Comparison of ENCODE assay signal across 1 cellular context in the genomic region with DNA sequence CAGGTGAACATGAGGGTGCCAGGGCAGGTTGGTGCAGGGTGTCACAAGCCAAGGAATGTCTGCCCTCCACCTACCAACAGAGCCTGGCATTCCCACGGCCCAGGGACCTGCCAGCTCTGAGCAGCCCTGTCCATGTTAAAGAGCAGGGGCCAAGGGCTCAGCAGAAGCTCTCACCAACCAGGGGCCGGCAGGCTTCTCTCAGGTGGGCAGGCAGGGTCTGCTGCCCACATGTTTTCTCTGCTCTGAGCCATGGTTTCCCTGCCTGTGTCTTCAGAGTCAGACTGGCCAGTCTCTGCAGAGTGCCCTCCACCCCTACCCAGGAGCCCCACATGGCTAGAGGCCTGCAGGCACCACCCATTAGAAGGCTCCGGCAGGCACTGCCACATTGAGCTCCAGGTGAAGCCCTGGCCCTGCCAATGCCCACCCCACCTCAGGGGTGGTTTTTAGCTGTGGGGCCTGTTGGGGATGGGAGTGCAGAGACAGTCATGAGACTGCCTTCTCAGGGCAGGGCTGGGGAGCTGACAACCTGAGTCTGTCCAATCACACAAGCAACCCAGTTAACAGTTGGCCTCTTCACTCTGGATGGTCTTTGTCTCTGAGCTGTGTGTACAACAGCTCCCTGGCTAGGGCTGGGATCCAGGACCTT.
TF ChIP-seq lines count a peak whose summit lies in the region.

No MANE protein-coding gene starts in this region.

TF ChIP-seq in K562, 482 proteins besides CTCF, POLR2A, EP300 and RAD21 (continued from another document and continues in another):
- TF ChIP-seq, protein P1, sequence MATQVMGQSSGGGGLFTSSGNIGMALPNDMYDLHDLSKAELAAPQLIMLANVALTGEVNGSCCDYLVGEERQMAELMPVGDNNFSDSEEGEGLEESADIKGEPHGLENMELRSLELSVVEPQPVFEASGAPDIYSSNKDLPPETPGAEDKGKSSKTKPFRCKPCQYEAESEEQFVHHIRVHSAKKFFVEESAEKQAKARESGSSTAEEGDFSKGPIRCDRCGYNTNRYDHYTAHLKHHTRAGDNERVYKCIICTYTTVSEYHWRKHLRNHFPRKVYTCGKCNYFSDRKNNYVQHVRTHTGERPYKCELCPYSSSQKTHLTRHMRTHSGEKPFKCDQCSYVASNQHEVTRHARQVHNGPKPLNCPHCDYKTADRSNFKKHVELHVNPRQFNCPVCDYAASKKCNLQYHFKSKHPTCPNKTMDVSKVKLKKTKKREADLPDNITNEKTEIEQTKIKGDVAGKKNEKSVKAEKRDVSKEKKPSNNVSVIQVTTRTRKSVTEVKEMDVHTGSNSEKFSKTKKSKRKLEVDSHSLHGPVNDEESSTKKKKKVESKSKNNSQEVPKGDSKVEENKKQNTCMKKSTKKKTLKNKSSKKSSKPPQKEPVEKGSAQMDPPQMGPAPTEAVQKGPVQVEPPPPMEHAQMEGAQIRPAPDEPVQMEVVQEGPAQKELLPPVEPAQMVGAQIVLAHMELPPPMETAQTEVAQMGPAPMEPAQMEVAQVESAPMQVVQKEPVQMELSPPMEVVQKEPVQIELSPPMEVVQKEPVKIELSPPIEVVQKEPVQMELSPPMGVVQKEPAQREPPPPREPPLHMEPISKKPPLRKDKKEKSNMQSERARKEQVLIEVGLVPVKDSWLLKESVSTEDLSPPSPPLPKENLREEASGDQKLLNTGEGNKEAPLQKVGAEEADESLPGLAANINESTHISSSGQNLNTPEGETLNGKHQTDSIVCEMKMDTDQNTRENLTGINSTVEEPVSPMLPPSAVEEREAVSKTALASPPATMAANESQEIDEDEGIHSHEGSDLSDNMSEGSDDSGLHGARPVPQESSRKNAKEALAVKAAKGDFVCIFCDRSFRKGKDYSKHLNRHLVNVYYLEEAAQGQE (CRISPR knock-in tag; IDR thresholded peaks at IDR 0.05; ENCODE audit: low read depth) = peak; percentile 61; the same call in 1 of the 2 replicates
- TF ChIP-seq CBX5 (IDR thresholded peaks at IDR 0.05; ENCODE audit: borderline replicate concordance, low read depth) (no peak), RBM14 (IDR thresholded peaks at IDR 0.05; ENCODE audit: borderline replicate concordance, insufficient read depth, low read depth, low read length) (no peak), ZNF316 (IDR thresholded peaks at IDR 0.05) (no peak), TAF7 (tag; IDR thresholded peaks at IDR 0.05) (peak; percentile 12; the same call in 1 of the 2 replicates), NR2F6 (CRISPR knock-in tag; IDR thresholded peaks at IDR 0.05) (no peak), ILF3 (IDR thresholded peaks at IDR 0.05; ENCODE audit: borderline replicate concordance) (no peak), RBM17 (IDR thresholded peaks at IDR 0.05; ENCODE audit: borderline replicate concordance, low read depth, low read length) (no peak), HDAC8 (tag; IDR thresholded peaks at IDR 0.05) (0 out of 2 replicates have a peak, but pooled peaks have one; percentile 21), TOE1 (IDR thresholded peaks at IDR 0.05; ENCODE audit: borderline replicate concordance) (no peak), TOE1 (CRISPR knock-in tag; IDR thresholded peaks at IDR 0.05; ENCODE audit: borderline replicate concordance, low read depth) (no peak), ZNF175 (CRISPR knock-in tag; IDR thresholded peaks at IDR 0.05; ENCODE audit: low read depth) (peak; percentile 77; the same call in 1 of the 2 replicates), POU5F1 (IDR thresholded peaks at IDR 0.05; ENCODE audit: borderline replicate concordance, low read depth, low read length, partially characterized antibody) (no peak), PTRF (tag; IDR thresholded peaks at IDR 0.05) (peak; percentile 48; the same call in 1 of the 2 replicates), GTF2A2 (tag; IDR thresholded peaks at IDR 0.05) (peak; percentile 51; the same call in 1 of the 2 replicates), CBFA2T2 (conservative IDR thresholded peaks at IDR 0.05) (no peak), RBM15 (IDR thresholded peaks at IDR 0.05; ENCODE audit: insufficient read depth, low read length) (no peak), SMARCA4 (IDR thresholded peaks at IDR 0.05) (no peak), EGR1 (conservative IDR thresholded peaks at IDR 0.05) (no peak), SMAD2 (IDR thresholded peaks at IDR 0.05; ENCODE audit: low read depth, low read length) (no peak)
- TF ChIP-seq, protein P2, sequence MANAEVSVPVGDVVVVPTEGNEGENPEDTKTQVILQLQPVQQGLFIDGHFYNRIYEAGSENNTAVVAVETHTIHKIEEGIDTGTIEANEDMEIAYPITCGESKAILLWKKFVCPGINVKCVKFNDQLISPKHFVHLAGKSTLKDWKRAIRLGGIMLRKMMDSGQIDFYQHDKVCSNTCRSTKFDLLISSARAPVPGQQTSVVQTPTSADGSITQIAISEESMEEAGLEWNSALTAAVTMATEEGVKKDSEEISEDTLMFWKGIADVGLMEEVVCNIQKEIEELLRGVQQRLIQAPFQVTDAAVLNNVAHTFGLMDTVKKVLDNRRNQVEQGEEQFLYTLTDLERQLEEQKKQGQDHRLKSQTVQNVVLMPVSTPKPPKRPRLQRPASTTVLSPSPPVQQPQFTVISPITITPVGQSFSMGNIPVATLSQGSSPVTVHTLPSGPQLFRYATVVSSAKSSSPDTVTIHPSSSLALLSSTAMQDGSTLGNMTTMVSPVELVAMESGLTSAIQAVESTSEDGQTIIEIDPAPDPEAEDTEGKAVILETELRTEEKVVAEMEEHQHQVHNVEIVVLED (CRISPR knock-in tag; IDR thresholded peaks at IDR 0.05) = 0 out of 2 replicates have a peak, but pooled peaks have one; percentile 16
- TF ChIP-seq, protein P3, sequence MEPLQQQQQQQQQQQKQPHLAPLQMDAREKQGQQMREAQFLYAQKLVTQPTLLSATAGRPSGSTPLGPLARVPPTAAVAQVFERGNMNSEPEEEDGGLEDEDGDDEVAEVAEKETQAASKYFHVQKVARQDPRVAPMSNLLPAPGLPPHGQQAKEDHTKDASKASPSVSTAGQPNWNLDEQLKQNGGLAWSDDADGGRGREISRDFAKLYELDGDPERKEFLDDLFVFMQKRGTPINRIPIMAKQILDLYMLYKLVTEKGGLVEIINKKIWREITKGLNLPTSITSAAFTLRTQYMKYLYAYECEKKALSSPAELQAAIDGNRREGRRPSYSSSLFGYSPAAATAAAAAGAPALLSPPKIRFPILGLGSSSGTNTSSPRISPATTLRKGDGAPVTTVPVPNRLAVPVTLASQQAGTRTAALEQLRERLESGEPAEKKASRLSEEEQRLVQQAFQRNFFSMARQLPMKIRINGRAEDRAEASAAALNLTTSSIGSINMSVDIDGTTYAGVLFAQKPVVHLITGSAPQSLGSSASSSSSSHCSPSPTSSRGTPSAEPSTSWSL (CRISPR knock-in tag; IDR thresholded peaks at IDR 0.05; ENCODE audit: borderline replicate concordance) = peak; percentile 67; the same call in 1 of the 2 replicates
- TF ChIP-seq, protein P4, sequence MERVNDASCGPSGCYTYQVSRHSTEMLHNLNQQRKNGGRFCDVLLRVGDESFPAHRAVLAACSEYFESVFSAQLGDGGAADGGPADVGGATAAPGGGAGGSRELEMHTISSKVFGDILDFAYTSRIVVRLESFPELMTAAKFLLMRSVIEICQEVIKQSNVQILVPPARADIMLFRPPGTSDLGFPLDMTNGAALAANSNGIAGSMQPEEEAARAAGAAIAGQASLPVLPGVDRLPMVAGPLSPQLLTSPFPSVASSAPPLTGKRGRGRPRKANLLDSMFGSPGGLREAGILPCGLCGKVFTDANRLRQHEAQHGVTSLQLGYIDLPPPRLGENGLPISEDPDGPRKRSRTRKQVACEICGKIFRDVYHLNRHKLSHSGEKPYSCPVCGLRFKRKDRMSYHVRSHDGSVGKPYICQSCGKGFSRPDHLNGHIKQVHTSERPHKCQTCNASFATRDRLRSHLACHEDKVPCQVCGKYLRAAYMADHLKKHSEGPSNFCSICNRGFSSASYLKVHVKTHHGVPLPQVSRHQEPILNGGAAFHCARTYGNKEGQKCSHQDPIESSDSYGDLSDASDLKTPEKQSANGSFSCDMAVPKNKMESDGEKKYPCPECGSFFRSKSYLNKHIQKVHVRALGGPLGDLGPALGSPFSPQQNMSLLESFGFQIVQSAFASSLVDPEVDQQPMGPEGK (CRISPR knock-in tag; IDR thresholded peaks at IDR 0.05; ENCODE audit: borderline replicate concordance) = 0 out of 2 replicates have a peak, but pooled peaks have one; percentile 65
- TF ChIP-seq, protein P5, sequence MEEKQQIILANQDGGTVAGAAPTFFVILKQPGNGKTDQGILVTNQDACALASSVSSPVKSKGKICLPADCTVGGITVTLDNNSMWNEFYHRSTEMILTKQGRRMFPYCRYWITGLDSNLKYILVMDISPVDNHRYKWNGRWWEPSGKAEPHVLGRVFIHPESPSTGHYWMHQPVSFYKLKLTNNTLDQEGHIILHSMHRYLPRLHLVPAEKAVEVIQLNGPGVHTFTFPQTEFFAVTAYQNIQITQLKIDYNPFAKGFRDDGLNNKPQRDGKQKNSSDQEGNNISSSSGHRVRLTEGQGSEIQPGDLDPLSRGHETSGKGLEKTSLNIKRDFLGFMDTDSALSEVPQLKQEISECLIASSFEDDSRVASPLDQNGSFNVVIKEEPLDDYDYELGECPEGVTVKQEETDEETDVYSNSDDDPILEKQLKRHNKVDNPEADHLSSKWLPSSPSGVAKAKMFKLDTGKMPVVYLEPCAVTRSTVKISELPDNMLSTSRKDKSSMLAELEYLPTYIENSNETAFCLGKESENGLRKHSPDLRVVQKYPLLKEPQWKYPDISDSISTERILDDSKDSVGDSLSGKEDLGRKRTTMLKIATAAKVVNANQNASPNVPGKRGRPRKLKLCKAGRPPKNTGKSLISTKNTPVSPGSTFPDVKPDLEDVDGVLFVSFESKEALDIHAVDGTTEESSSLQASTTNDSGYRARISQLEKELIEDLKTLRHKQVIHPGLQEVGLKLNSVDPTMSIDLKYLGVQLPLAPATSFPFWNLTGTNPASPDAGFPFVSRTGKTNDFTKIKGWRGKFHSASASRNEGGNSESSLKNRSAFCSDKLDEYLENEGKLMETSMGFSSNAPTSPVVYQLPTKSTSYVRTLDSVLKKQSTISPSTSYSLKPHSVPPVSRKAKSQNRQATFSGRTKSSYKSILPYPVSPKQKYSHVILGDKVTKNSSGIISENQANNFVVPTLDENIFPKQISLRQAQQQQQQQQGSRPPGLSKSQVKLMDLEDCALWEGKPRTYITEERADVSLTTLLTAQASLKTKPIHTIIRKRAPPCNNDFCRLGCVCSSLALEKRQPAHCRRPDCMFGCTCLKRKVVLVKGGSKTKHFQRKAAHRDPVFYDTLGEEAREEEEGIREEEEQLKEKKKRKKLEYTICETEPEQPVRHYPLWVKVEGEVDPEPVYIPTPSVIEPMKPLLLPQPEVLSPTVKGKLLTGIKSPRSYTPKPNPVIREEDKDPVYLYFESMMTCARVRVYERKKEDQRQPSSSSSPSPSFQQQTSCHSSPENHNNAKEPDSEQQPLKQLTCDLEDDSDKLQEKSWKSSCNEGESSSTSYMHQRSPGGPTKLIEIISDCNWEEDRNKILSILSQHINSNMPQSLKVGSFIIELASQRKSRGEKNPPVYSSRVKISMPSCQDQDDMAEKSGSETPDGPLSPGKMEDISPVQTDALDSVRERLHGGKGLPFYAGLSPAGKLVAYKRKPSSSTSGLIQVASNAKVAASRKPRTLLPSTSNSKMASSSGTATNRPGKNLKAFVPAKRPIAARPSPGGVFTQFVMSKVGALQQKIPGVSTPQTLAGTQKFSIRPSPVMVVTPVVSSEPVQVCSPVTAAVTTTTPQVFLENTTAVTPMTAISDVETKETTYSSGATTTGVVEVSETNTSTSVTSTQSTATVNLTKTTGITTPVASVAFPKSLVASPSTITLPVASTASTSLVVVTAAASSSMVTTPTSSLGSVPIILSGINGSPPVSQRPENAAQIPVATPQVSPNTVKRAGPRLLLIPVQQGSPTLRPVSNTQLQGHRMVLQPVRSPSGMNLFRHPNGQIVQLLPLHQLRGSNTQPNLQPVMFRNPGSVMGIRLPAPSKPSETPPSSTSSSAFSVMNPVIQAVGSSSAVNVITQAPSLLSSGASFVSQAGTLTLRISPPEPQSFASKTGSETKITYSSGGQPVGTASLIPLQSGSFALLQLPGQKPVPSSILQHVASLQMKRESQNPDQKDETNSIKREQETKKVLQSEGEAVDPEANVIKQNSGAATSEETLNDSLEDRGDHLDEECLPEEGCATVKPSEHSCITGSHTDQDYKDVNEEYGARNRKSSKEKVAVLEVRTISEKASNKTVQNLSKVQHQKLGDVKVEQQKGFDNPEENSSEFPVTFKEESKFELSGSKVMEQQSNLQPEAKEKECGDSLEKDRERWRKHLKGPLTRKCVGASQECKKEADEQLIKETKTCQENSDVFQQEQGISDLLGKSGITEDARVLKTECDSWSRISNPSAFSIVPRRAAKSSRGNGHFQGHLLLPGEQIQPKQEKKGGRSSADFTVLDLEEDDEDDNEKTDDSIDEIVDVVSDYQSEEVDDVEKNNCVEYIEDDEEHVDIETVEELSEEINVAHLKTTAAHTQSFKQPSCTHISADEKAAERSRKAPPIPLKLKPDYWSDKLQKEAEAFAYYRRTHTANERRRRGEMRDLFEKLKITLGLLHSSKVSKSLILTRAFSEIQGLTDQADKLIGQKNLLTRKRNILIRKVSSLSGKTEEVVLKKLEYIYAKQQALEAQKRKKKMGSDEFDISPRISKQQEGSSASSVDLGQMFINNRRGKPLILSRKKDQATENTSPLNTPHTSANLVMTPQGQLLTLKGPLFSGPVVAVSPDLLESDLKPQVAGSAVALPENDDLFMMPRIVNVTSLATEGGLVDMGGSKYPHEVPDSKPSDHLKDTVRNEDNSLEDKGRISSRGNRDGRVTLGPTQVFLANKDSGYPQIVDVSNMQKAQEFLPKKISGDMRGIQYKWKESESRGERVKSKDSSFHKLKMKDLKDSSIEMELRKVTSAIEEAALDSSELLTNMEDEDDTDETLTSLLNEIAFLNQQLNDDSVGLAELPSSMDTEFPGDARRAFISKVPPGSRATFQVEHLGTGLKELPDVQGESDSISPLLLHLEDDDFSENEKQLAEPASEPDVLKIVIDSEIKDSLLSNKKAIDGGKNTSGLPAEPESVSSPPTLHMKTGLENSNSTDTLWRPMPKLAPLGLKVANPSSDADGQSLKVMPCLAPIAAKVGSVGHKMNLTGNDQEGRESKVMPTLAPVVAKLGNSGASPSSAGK (IDR thresholded peaks at IDR 0.05) = no peak
- TF ChIP-seq, protein P6, sequence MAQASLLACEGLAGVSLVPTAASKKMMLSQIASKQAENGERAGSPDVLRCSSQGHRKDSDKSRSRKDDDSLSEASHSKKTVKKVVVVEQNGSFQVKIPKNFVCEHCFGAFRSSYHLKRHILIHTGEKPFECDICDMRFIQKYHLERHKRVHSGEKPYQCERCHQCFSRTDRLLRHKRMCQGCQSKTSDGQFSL (CRISPR knock-in tag; IDR thresholded peaks at IDR 0.05) = no peak
- TF ChIP-seq, protein P6 (tag; IDR thresholded peaks at IDR 0.05) = peak in 1 of 2 experiments; percentile 87; a peak in 2 of 4 replicates
